ENCODE assay signal across 31 cellular contexts in the genomic region with DNA sequence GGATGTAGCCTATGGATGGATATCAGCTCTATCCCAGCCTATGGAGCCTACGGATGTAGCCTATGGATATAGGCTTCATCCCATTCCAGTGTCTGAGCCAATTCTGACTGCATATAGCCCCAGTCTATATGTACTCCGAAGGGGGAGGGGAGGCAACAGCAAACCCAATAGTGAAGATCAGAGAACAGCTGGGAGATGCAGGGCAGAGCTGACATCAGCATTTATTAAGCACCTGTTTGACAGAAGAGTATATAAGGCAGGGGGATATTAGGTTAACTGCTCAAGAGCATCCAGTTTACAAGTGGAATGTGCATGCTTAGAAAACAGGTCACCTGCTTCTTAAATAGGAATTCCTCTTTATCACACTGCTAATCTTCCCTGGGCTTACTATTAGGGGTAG.
"Had no signal": no experiment of that assay in that cellular context is flagged by ENCODE, and none has a peak within 500 bp of the region (broad histone marks: within the 10 kb centered on the region; RNA-seq: fewer than 3 reads in every experiment).

No MANE protein-coding gene starts in this region.

- FAIRE-seq: bronchial epithelial cell, RCC 7860 had no signal

- H3K36me3 ChIP-seq: ascending aorta had no signal

- DNase-seq: activated CD4-positive, alpha-beta memory T cell treated with anti-CD3 and anti-CD28 coated beads for 36 hours; activated CD4-positive, alpha-beta T cell treated with anti-CD3 and anti-CD28 coated beads for 1 hour; activated CD4-positive, alpha-beta T cell treated with anti-CD3 and anti-CD28 coated beads, Interleukin-2, amount 10 ng/mL, durations not matched to agents 24 days and 14 days; activated CD8-positive, alpha-beta memory T cell treated with anti-CD3 and anti-CD28 coated beads for 24 hours; activated effector memory CD4-positive, alpha-beta T cell treated with anti-CD3 and anti-CD28 coated beads, Interleukin-2, amount 50 U/mL, for 16 hours; activated naive CD4-positive, alpha-beta T cell treated with Interleukin-2 at 50 U/mL for 16 hours; activated naive CD8-positive, alpha-beta T cell treated with anti-CD3 and anti-CD28 coated beads, Interleukin-2, amount 50 U/mL, for 24 hours; activated T-cell treated with anti-CD3 and anti-CD28 coated beads, Interleukin-2, amount 50 U/mL, for 4 hours; amniotic stem cell; body of pancreas; central memory CD4-positive, alpha-beta T cell; MV-4-11; NCI-H1092 treated with DMSO at 0.1 percent for 48 hours; NCI-H1417 treated with DMSO at 0.1 percent for 48 hours; NCI-H1694; NCI-H2029; NCI-H2107; NCI-H2171 treated with DMSO at 0.1 percent for 48 hours; NCI-H226; NCI-H526 treated with DMSO at 0.1 percent for 48 hours; NCI-H82; NK-92 treated with Interleukin-12 subunit alpha and Interleukin-12 subunit beta, amount 100 ng/mL, for 24 hours; PC-3; SHP77 treated with DMSO at 0.1 percent for 48 hours; T-helper 17 cell; T-helper 9 cell had no signal

- H3K4me3 ChIP-seq: ascending aorta, body of pancreas had no signal

- ATAC-seq: activated naive CD4-positive, alpha-beta T cell treated with anti-CD3 and anti-CD28 coated beads, Interleukin-2, amount 50 U/mL, for 72 hours; activated naive CD8-positive, alpha-beta T cell treated with anti-CD3 and anti-CD28 coated beads, Interleukin-2, amount 50 U/mL, for 24 hours; activated T-cell treated with anti-CD3 and anti-CD28 coated beads, Interleukin-2, amount 50 U/mL, for 4 hours; body of pancreas; PC-3; T-helper 17 cell; WTC11 had no signal

- H3K27me3 ChIP-seq: ascending aorta, body of pancreas had no signal

- H3K9me3 ChIP-seq: ascending aorta, body of pancreas had no signal

- H3K27ac ChIP-seq: ascending aorta, body of pancreas had no signal

- H3K4me1 ChIP-seq: ascending aorta, body of pancreas had no signal
